In genomic region chr22:37234736-37235711, GRCh38 we compare ENCODE assay signal across 1 cellular context.
TF ChIP-seq lines count a peak whose summit lies in the region.

No MANE protein-coding gene starts in this region.

TF ChIP-seq in K562, 482 proteins besides CTCF, POLR2A, EP300 and RAD21:
- TF ChIP-seq RBFOX2 (IDR thresholded peaks at IDR 0.05; ENCODE audit: low read depth, low read length), result peak; percentile 30; the same call in 1 of the 2 replicates
- TF ChIP-seq FOSL1 (tag; conservative IDR thresholded peaks at IDR 0.05), result no peak
- peak; percentile 81 for TF ChIP-seq ZFP36 (IDR thresholded peaks at IDR 0.05; ENCODE audit: low read depth, low read length, partially characterized antibody)
- TF ChIP-seq GATA2 (CRISPR knock-in tag; IDR thresholded peaks at IDR 0.05), result no peak
